In the genomic region with DNA sequence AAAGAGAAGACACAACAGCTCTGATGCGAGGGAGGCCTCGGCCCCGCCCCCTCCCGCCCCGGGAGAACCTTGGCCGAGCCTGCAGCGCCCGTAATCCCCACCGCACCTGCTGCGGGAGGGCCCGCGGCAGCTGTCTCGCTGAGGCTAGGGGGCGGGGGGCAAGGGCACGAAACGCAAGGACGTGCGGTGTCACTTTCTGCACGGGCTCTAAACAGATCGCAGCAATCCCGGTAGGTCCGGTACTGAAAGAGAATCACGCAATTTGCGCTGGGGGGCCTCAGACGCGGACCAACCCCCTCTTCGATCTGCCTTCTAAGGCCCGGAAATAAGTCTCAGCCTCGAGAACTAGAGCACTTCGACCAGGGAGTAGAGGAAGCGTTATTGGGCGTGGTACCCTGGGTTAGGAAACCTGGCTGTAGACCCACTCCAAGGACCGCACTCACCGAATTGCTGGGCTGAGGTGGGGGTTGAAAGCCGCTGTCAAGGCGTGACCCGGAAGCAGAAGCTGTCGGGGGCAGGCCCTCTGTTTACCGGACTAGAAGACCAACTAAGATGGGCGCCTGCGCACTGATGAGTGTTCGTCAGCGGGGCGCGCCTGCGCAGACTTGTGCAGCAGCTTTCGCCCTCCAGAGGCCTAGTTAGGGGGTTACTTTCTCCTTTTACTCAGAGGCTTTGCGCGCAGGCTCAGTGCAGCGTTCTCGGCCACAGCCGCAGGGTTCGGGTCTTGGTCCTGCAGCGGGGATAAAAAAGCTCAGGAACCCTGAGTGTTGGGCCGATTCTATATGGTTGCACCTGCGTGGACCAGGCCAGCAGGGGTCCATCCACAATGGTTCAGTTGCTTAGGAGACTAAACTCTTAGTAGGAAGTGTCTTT, we compare ENCODE assay signal across 8 cellular contexts. TPM values are rescaled to one million over a fixed set of nuclear protein-coding genes. Genes with fewer than 3 reads are reported as not detected.
DNase-seq lines count a peak whose midpoint lies in the region; ATAC-seq and TF ChIP-seq lines count a peak whose summit lies in the region.

A gene with protein sequence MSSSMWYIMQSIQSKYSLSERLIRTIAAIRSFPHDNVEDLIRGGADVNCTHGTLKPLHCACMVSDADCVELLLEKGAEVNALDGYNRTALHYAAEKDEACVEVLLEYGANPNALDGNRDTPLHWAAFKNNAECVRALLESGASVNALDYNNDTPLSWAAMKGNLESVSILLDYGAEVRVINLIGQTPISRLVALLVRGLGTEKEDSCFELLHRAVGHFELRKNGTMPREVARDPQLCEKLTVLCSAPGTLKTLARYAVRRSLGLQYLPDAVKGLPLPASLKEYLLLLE (minus strand): TSS at position 500 of the 873 bp plus-strand sequence. CDS start 4,019 bp downstream, outside the sequence.

- peak within 1 kb of the TSS; percentile 92 for H3K4me2 ChIP-seq in mammary epithelial cell (ENCODE audit: insufficient read depth, low read depth, low read length)

- H3K36me3 ChIP-seq in WERI-Rb-1, result peaks cover 17% of the 10 kb centered on the region
- peaks cover 3% of the 10 kb centered on the region for H3K36me3 ChIP-seq in mammary epithelial cell (ENCODE audit: insufficient read depth, low read length)
- H3K36me3 ChIP-seq in iPS-20b (ENCODE audit: insufficient read depth, low read depth, low read length), result 0 out of 2 replicates have a peak, but pooled peaks cover 3% of the 10 kb centered on the region

- no TSS peak for BruUV-seq in mammary epithelial cell (replicated peaks; lab: Mats Ljungman, UMichigan)

- DNase-seq in AG08396 (ENCODE audit: low spot score) (peak; percentile 98), NCI-H2227 (lab: John Stamatoyannopoulos, UW; ENCODE audit: unreplicated experiment) (peak; percentile 96), WERI-Rb-1 (peak; percentile 99), mammary epithelial cell (peak; percentile 94)

- H3K27ac ChIP-seq in WERI-Rb-1 (peak within 1 kb of the TSS; percentile 95), mammary epithelial cell (ENCODE audit: insufficient read depth, low read depth, low read length) (peak within 1 kb of the TSS; percentile 41), iPS-20b (ENCODE audit: low read length) (peak within 1 kb of the TSS; percentile 10), skin epidermis (peak within 1 kb of the TSS in 20 of 21 experiments; percentile 67 to 91 (median 85))

- peak within 1 kb of the TSS; percentile 59 for H3K9ac ChIP-seq in mammary epithelial cell (ENCODE audit: insufficient read depth, low read length)
- peak within 1 kb of the TSS; percentile 68; the same call in 1 of the 2 replicates for H3K9ac ChIP-seq in iPS-20b (ENCODE audit: low read depth, low read length)

- dilution Hi-C loops in mammary epithelial cell (cut with HindIII; ENCODE audit: low sequenced_read_pairs), result loop anchor here (25.0 kb wide), 1 partner anchor 195 kb away; a partner anchor contains a TSS

- H3K4me1 ChIP-seq in mammary epithelial cell (ENCODE audit: insufficient read depth, low read length) (peaks cover 6% of the 10 kb centered on the region), iPS-20b (ENCODE audit: insufficient read depth, low read length) (peaks cover 5% of the 10 kb centered on the region; the same call in 1 of the 2 replicates)

- 2% methylated on average over 24 of the region's 56 CpGs for WGBS in mammary epithelial cell (ENCODE audit: low coverage, missing lambda C conversion rate)

- peaks cover 24% of the 10 kb centered on the region for H3K79me2 ChIP-seq in mammary epithelial cell (ENCODE audit: insufficient read depth, low read length)

- TF ChIP-seq CTCF in WERI-Rb-1 (IDR thresholded peaks at IDR 0.05; ENCODE audit: low read depth, low read length) (peak; percentile 42; the same call in 1 of the 2 replicates), mammary epithelial cell (conservative IDR thresholded peaks at IDR 0.05 in 1 of 2, IDR thresholded peaks at IDR 0.05 in 1 of 2; ENCODE audit: extremely low read depth in 1 of 2, insufficient read depth in 1 of 2, low read depth in 1 of 2, low read length in 2 of 2) (peak; percentile 34 to 51)

- no peaks in the 10 kb centered on the region for H3K27me3 ChIP-seq in WERI-Rb-1 (ENCODE audit: insufficient read depth, low read depth, severe bottlenecking)
- no peaks in the 10 kb centered on the region for H3K27me3 ChIP-seq in mammary epithelial cell (ENCODE audit: insufficient read depth, low read length)
- no peaks in the 10 kb centered on the region; the same call in 1 of the 2 replicates for H3K27me3 ChIP-seq in iPS-20b (ENCODE audit: insufficient read depth, low read length)

- CTCF ChIA-PET in mammary epithelial cell (lab: Charles Lee; ENCODE audit: low non-redundant PET), result interaction anchor here (0.5 to 0.7 kb wide), 4 partner anchors 42 to 320 kb away, joined by 4 to 15 read pairs (median 6); no protein-coding TSS in a partner anchor

- in situ Hi-C loops in mammary epithelial cell (cut with MboI; ENCODE audit: low sequenced_read_pairs in 2 of 2), result loop anchor here in 1 of 2 donors (25.0 kb wide), 2 partner anchors 295 to 445 kb away; a partner anchor contains a TSS

- no peaks in the 10 kb centered on the region for H4K20me1 ChIP-seq in mammary epithelial cell (ENCODE audit: insufficient read depth, low read length)

- peak; percentile 86 for ATAC-seq in GM18907 (IDR thresholded peaks at IDR 0.05; ENCODE audit: unreplicated experiment)
- peak; percentile 86 for ATAC-seq in HG03159 (IDR thresholded peaks at IDR 0.05; ENCODE audit: unreplicated experiment)

- H2AFZ ChIP-seq in mammary epithelial cell (ENCODE audit: low read depth, low read length), result peak within 1 kb of the TSS; percentile 100

- H3K9me3 ChIP-seq in WERI-Rb-1 (ENCODE audit: severe bottlenecking), result no peaks in the 10 kb centered on the region
- H3K9me3 ChIP-seq in mammary epithelial cell (replicated peaks; ENCODE audit: insufficient read depth, low read length), result no peaks in the 10 kb centered on the region
- H3K9me3 ChIP-seq in iPS-20b (ENCODE audit: insufficient read depth, low read depth, low read length), result no peaks in the 10 kb centered on the region

- intact Hi-C loops in mammary epithelial cell (cut with micrococcal nuclease), result loop anchor here (2.0 to 5.0 kb wide), 3 partner anchors 40 to 462 kb away; a partner anchor contains a TSS

- peak within 1 kb of the TSS; percentile 100 for H3K4me3 ChIP-seq in WERI-Rb-1 (ENCODE audit: low read depth, low read length)
- H3K4me3 ChIP-seq in mammary epithelial cell (replicated peaks in 1 of 3; ENCODE audit: insufficient read depth in 1 of 3, low read depth in 2 of 3, low read length in 3 of 3), result peak within 1 kb of the TSS; percentile 63 to 92 (median 83)
- peak within 1 kb of the TSS; percentile 91 for H3K4me3 ChIP-seq in iPS-20b (ENCODE audit: low read length)
- peak within 1 kb of the TSS; percentile 64 to 94 (median 89) for H3K4me3 ChIP-seq in skin epidermis

RNA-seq across cellular contexts. Expression of the gene that starts here (rescaled TPM):
- total RNA-seq in mammary epithelial cell, result 10 to 100 TPM; 20.4 to 20.7 TPM
- polyA plus RNA-seq in mammary epithelial cell, result 18.2 TPM
- polyA minus RNA-seq in mammary epithelial cell, result 7.3 TPM

Comparison
In these comparisons a context has a peak if more than half of its experiments do, and no peak if none do; other contexts are left out.
1. Peak in every context shown above with its lines: DNase-seq, ATAC-seq, H3K4me3 ChIP-seq and H3K27ac ChIP-seq.
2. H3K27ac ChIP-seq: peak in every context shown above with its lines; median percentile 95 in WERI-Rb-1; 85 in skin epidermis; 41 in mammary epithelial cell; 10 in iPS-20b.